In genomic region chr2:134707330-134707676, GRCh38 we compare ENCODE assay signal across 12 cellular contexts. TPM values are rescaled to one million over a fixed set of nuclear protein-coding genes. Genes with fewer than 3 reads are reported as not detected.
"Had no signal": no experiment of that assay in that cellular context is flagged by ENCODE, and none has a peak within 500 bp of the region (broad histone marks: within the 10 kb centered on the region; RNA-seq: fewer than 3 reads in every experiment).

No MANE protein-coding gene starts in this region.

- DNase-seq: activated CD4-positive, alpha-beta T cell treated with anti-CD3 and anti-CD28 coated beads, Interleukin-2, amount 50 U/mL, for 1 hour; activated naive CD4-positive, alpha-beta T cell treated with anti-CD3 and anti-CD28 coated beads, Interleukin-2, amount 10 ng/mL, durations not matched to agents 7 days and 5 days; gastrocnemius medialis; heart right ventricle; nephron progenitor cell; stimulated activated naive CD8-positive, alpha-beta T cell treated with anti-CD3 and anti-CD28 coated beads, Interleukin-15, amount 100 ng/mL, for 72 hours; T1000; upper lobe of right lung had no signal

- H3K36me3 Mint-ChIP-seq: activated naive CD4-positive, alpha-beta T cell treated with anti-CD3 and anti-CD28 coated beads, Interleukin-2, amount 10 ng/mL, durations not matched to agents 7 days and 5 days had no signal

- H3K4me3 ChIP-seq: ascending aorta, lung, upper lobe of right lung had no signal

- H3K27ac ChIP-seq: ascending aorta, gastrocnemius medialis, upper lobe of right lung had no signal

- H3K36me3 ChIP-seq: ascending aorta, gastrocnemius medialis, heart right ventricle, upper lobe of right lung had no signal

- H3K9me3 Mint-ChIP-seq: activated naive CD4-positive, alpha-beta T cell treated with anti-CD3 and anti-CD28 coated beads, Interleukin-2, amount 10 ng/mL, durations not matched to agents 7 days and 5 days; stimulated activated naive CD8-positive, alpha-beta T cell treated with anti-CD3 and anti-CD28 coated beads, Interleukin-15, amount 100 ng/mL, for 72 hours had no signal

- H3K9me3 ChIP-seq: ascending aorta, gastrocnemius medialis, heart right ventricle, upper lobe of right lung had no signal

- H3K4me1 ChIP-seq: ascending aorta, gastrocnemius medialis, upper lobe of right lung had no signal

- ATAC-seq: gastrocnemius medialis had no signal

- H3K27me3 ChIP-seq: ascending aorta, gastrocnemius medialis, upper lobe of right lung had no signal

- H3K27ac Mint-ChIP-seq: activated naive CD4-positive, alpha-beta T cell treated with anti-CD3 and anti-CD28 coated beads, Interleukin-2, amount 10 ng/mL, durations not matched to agents 7 days and 5 days; nephron progenitor cell; stimulated activated naive CD8-positive, alpha-beta T cell treated with anti-CD3 and anti-CD28 coated beads, Interleukin-15, amount 100 ng/mL, for 72 hours had no signal

- H3K4me3 Mint-ChIP-seq: nephron progenitor cell had no signal

RNA-seq across cellular contexts. Expression of gene TMEM163, which starts 11.5 kb away (rescaled TPM):
- total RNA-seq: ascending aorta, bronchial epithelial cell, gastrocnemius medialis, osteocyte had no signal
